In genomic region chr2:218607436-218608115, GRCh38 we compare ENCODE assay signal across 10 cellular contexts. TPM values are rescaled to one million over a fixed set of nuclear protein-coding genes. Genes with fewer than 3 reads are reported as not detected.
DNase-seq lines count a peak whose midpoint lies in the region; ATAC-seq, FAIRE-seq and TF ChIP-seq lines count a peak whose summit lies in the region.
"Had no signal": no experiment of that assay in that cellular context is flagged by ENCODE, and none has a peak within 500 bp of the region (broad histone marks: within the 10 kb centered on the region; RNA-seq: fewer than 3 reads in every experiment).

Gene PLCD4 (plus strand): TSS chr2:218607899. CDS start chr2:218615740, 7,841 bp downstream.

- no peak for TF ChIP-seq CTCF in A549 (IDR thresholded peaks at IDR 0.05)

- no peaks in the 10 kb centered on the region for H3K79me1 ChIP-seq in mesendoderm (ENCODE audit: low read length)

- H3K23ac ChIP-seq in mesendoderm (ENCODE audit: low read length): no peak within 1 kb of the TSS

- TF ChIP-seq POLR2A in A549 (IDR thresholded peaks at IDR 0.05; ENCODE audit: low read length): no peak

- no peaks in the 10 kb centered on the region for H3K79me2 ChIP-seq in mesendoderm (ENCODE audit: control insufficient read depth, insufficient read depth, low read length)

- H3K36me3 ChIP-seq in mesendoderm (ENCODE audit: control insufficient read depth, insufficient read depth, low read length): no peaks in the 10 kb centered on the region

- TF ChIP-seq RAD21 in A549 (conservative IDR thresholded peaks at IDR 0.05 in 1 of 2, IDR thresholded peaks at IDR 0.05 in 1 of 2): no peak

- no peak within 1 kb of the TSS for H4K8ac ChIP-seq in mesendoderm (ENCODE audit: low read depth, low read length)

- H4K5ac ChIP-seq in mesendoderm (ENCODE audit: low read length): no peak within 1 kb of the TSS

- no peaks in the 10 kb centered on the region for H3K27me3 ChIP-seq in mesendoderm (ENCODE audit: insufficient read depth, low read length, poor library complexity)

- 11% methylated on average over 8 of the region's 8 CpGs for WGBS in A549 (ENCODE audit: missing lambda C conversion rate)
- WGBS in mesendoderm (ENCODE audit: extremely low coverage, insufficient coverage, low lambda C conversion rate): 100% methylated on average over 1 of the region's 8 CpGs

- POLR2A ChIA-PET in A549 (lab: Yijun Ruan, JAX): interaction anchor here (0.6 kb wide), 2 partner anchors 58 to 103 kb away, joined by 3 to 6 read pairs; no protein-coding TSS in a partner anchor

- H2BK120ac ChIP-seq in mesendoderm (ENCODE audit: low read depth, low read length): no peak within 1 kb of the TSS

- no peak within 1 kb of the TSS for H3K56ac ChIP-seq in mesendoderm (ENCODE audit: low read length)

- peak within 1 kb of the TSS; percentile 14; the same call in 1 of the 3 replicates for H3K4me3 ChIP-seq in A549
- no peak within 1 kb of the TSS for H3K4me3 ChIP-seq in mesendoderm (ENCODE audit: low read length)

- ATAC-seq in A549 (peak; percentile 84 to 86), HG03439 (IDR thresholded peaks at IDR 0.05; ENCODE audit: unreplicated experiment) (no peak)
- ATAC-seq: activated CD8-positive, alpha-beta memory T cell treated with anti-CD3 and anti-CD28 coated beads, Interleukin-2, amount 10 ng/mL, durations not matched to agents 7 days and 5 days had no signal

- H3K4ac ChIP-seq in mesendoderm (ENCODE audit: low read depth, low read length): no peak within 1 kb of the TSS

- CTCF ChIA-PET in A549 (lab: Yijun Ruan, JAX): interaction anchor here (0.8 to 2.2 kb wide), 5 partner anchors 10 to 422 kb away, joined by 3 to 12 read pairs (median 4); no protein-coding TSS in a partner anchor

- no peak within 1 kb of the TSS for H2AK5ac ChIP-seq in mesendoderm (ENCODE audit: low read length)

- no peak within 1 kb of the TSS for H3K18ac ChIP-seq in mesendoderm (ENCODE audit: low read length)

- FAIRE-seq in A549 (lab: Jason Lieb, UNC): no peak

- peaks cover 26% of the 10 kb centered on the region for H3K4me1 ChIP-seq in A549
- H3K4me1 ChIP-seq in mesendoderm (ENCODE audit: control insufficient read depth, low read depth, low read length): no peaks in the 10 kb centered on the region

- TF ChIP-seq EP300 in A549 (IDR thresholded peaks at IDR 0.05): no peak

- no peaks in the 10 kb centered on the region for H3K9me3 ChIP-seq in A549

- peak in 1 of 2 experiments; percentile 52 for DNase-seq in A549 (ENCODE audit: low read depth in 1 of 2, low spot score in 1 of 2)
- DNase-seq in NCI-H1092 treated with DMSO at 0.1 percent for 48 hours (lab: John Stamatoyannopoulos, UW): peak; percentile 80
- DNase-seq in ecto neural progenitor cell (ENCODE audit: low spot score): peak; percentile 63
- peak; percentile 40 for DNase-seq in mesendoderm
- DNase-seq in NCI-H1417 treated with DMSO at 0.1 percent for 48 hours (lab: John Stamatoyannopoulos, UW): no peak
- no peak for DNase-seq in stimulated activated CD4-positive, alpha-beta T cell treated with anti-CD3 and anti-CD28 coated beads, Interleukin-1b, Interleukin-23, amount 100 ng/mL, for 48 hours
- DNase-seq in OCI-M1 (lab: John Stamatoyannopoulos, UW): no peak
- DNase-seq: activated CD8-positive, alpha-beta memory T cell treated with anti-CD3 and anti-CD28 coated beads, Interleukin-2, amount 10 ng/mL, durations not matched to agents 7 days and 5 days; naive B cell had no signal

- H3K4me2 ChIP-seq in A549 (peak within 1 kb of the TSS; percentile 56), mesendoderm (ENCODE audit: low read length) (no peak within 1 kb of the TSS)

- no peak within 1 kb of the TSS for H2BK5ac ChIP-seq in mesendoderm (ENCODE audit: low read length)

- H2BK15ac ChIP-seq in mesendoderm (replicated peaks; ENCODE audit: low read depth): no peak within 1 kb of the TSS

- H3K27ac ChIP-seq in A549 (peak within 1 kb of the TSS; percentile 21 to 62; a peak in 4 of 6 replicates), mesendoderm (ENCODE audit: low read depth, low read length) (no peak within 1 kb of the TSS)

- H3K9ac ChIP-seq in mesendoderm (ENCODE audit: low read length): no peak within 1 kb of the TSS

TF ChIP-seq in A549, 52 proteins besides CTCF, POLR2A, EP300 and RAD21:
- no peak for TF ChIP-seq RNF2 (IDR thresholded peaks at IDR 0.05; ENCODE audit: borderline replicate concordance, low read depth)
- TF ChIP-seq MAFK (IDR thresholded peaks at IDR 0.05; ENCODE audit: partially characterized antibody): no peak
- no peak for TF ChIP-seq GATA3 (IDR thresholded peaks at IDR 0.05; ENCODE audit: borderline replicate concordance)
- TF ChIP-seq HMGXB4 (CRISPR knock-in tag; IDR thresholded peaks at IDR 0.05; ENCODE audit: borderline replicate concordance): no peak
- TF ChIP-seq TP53 (CRISPR knock-in tag; IDR thresholded peaks at IDR 0.05): no peak
- no peak for TF ChIP-seq FOSL2 (IDR thresholded peaks at IDR 0.05)
- no peak for TF ChIP-seq FOSL2 (CRISPR knock-in tag; IDR thresholded peaks at IDR 0.05)
- TF ChIP-seq ATOH8 (CRISPR knock-in tag; IDR thresholded peaks at IDR 0.05; ENCODE audit: low read depth): no peak
- TF ChIP-seq JUNB (IDR thresholded peaks at IDR 0.05): no peak
- no peak for TF ChIP-seq KDM5A (IDR thresholded peaks at IDR 0.05)
- TF ChIP-seq MAZ (IDR thresholded peaks at IDR 0.05; ENCODE audit: borderline replicate concordance, low read depth, low read length): no peak
- TF ChIP-seq RCOR1 (IDR thresholded peaks at IDR 0.05; ENCODE audit: low read depth, low read length): no peak
- TF ChIP-seq POLR2AphosphoS2 (conservative IDR thresholded peaks at IDR 0.05; ENCODE audit: low read length): no peak
- TF ChIP-seq NR3C1 (IDR thresholded peaks at IDR 0.05): no peak
- TF ChIP-seq HOXB13 (CRISPR knock-in tag; IDR thresholded peaks at IDR 0.05; ENCODE audit: low read depth): no peak

RNA-seq across cellular contexts. Expression of gene PLCD4, which starts in this region (rescaled TPM):
- polyA plus RNA-seq in A549 (2011; rRNA removed) (2.5 and 2.8 TPM in 2 replicates), A549 (2017; fragmentation: RNase III; extraction: RNeasy Plus Mini Kit Qiagen cat#74134 plus additional on column Dnase treatment) (0.83 to 1.7 TPM (median 1.2 TPM) in 3 replicates)
- polyA plus RNA-seq in A549 (2012; cell fraction: cytosol; rRNA removed): 0.56 and 0.61 TPM in 2 replicates
- polyA plus RNA-seq in A549 (2012; cell fraction: nucleus; rRNA removed): 2.7 and 2.9 TPM in 2 replicates
- 1.5 and 4.1 TPM in 2 replicates for polyA minus RNA-seq in A549 (2011; rRNA and poly(A)+ RNA removed)
- 0.11 TPM for polyA plus RNA-seq in mesendoderm (2013, experiment 1 of 2)
- 0.04 TPM for polyA plus RNA-seq in mesendoderm (2013, experiment 2 of 2)

Comparison
In these comparisons a context has a peak if more than half of its experiments do, and no peak if none do; other contexts are left out.
1. DNase-seq: peak in NCI-H1092 treated with DMSO at 0.1 percent for 48 hours (single experiment), ecto neural progenitor cell (single experiment) and mesendoderm (single experiment); none in NCI-H1417 treated with DMSO at 0.1 percent for 48 hours (single experiment), stimulated activated CD4-positive, alpha-beta T cell treated with anti-CD3 and anti-CD28 coated beads, Interleukin-1b, Interleukin-23, amount 100 ng/mL, for 48 hours (single experiment) and OCI-M1 (single experiment).